Comparison of ENCODE assay signal across 6 cellular contexts in genomic region chr19:2266183-2266993, GRCh38. TPM values are rescaled to one million over a fixed set of nuclear protein-coding genes. Genes with fewer than 3 reads are reported as not detected.
DNase-seq lines count a peak whose midpoint lies in the region; ATAC-seq, FAIRE-seq and TF ChIP-seq lines count a peak whose summit lies in the region.

No MANE protein-coding gene starts in this region.

- H3K79me1 ChIP-seq in H1 (ENCODE audit: low read depth, low read length), result no peaks in the 10 kb centered on the region

- no peak overlapping the region for H2BK5ac ChIP-seq in H1 (ENCODE audit: low read depth, low read length)

- peaks cover 5% of the 10 kb centered on the region; the same call in 1 of the 2 replicates for H3K23me2 ChIP-seq in H1 (ENCODE audit: low read depth, low read length)

- no peak overlapping the region for H4K91ac ChIP-seq in H1 (replicated peaks; ENCODE audit: insufficient read length, low read length)

- no peak overlapping the region; the same call in 1 of the 2 replicates for H2AFZ ChIP-seq in H1 (ENCODE audit: low read length)

- no peak for TF ChIP-seq POLR2A in H1 (IDR thresholded peaks at IDR 0.05; ENCODE audit: control extremely low read depth in 1 of 2, low read depth in 2 of 2, low read length in 2 of 2)

- no peak overlapping the region for H3K14ac ChIP-seq in H1 (ENCODE audit: insufficient read length)

- H4K8ac ChIP-seq in H1 (ENCODE audit: extremely low read depth, insufficient read depth, low read length), result peak overlapping the region; percentile 4; the same call in 1 of the 2 replicates

- H3K27me3 ChIP-seq in H1 (replicated peaks in 1 of 4; ENCODE audit: control insufficient read depth in 3 of 4, extremely low read depth in 1 of 4, insufficient read depth in 3 of 4, low read length in 3 of 4), result no peaks in the 10 kb centered on the region

- no peak overlapping the region for H3K23ac ChIP-seq in H1 (ENCODE audit: insufficient read length)

- H3K79me2 ChIP-seq in H1 (ENCODE audit: control insufficient read depth in 1 of 2, insufficient read depth in 2 of 2, low read length in 2 of 2), result peaks cover 16 to 21% of the 10 kb centered on the region in 2 experiments; a peak in 3 of 4 replicates

- H3K4me3 ChIP-seq in H1 (ENCODE audit: extremely low read depth in 1 of 4, insufficient read depth in 2 of 4, low read depth in 3 of 4, low read length in 4 of 4), result no peak overlapping the region

- H3K36me3 ChIP-seq in H1 (ENCODE audit: control insufficient read depth in 2 of 4, insufficient read depth in 4 of 4, low read length in 3 of 4), result peaks cover 0 to 4% (median 0%) of the 10 kb centered on the region in 4 experiments; a peak in 1 of 8 replicates

- H2BK12ac ChIP-seq in H1 (ENCODE audit: low read depth, low read length), result no peak overlapping the region

- no peak overlapping the region for H3K9ac ChIP-seq in H1 (replicated peaks in 1 of 4; ENCODE audit: extremely low read depth in 1 of 4, low read depth in 3 of 4, low read length in 3 of 4)

- no peak for FAIRE-seq in H1 (lab: Jason Lieb, UNC)

- ATAC-seq in sciatic nerve, result peak; percentile 40
- ATAC-seq in HG03460 (IDR thresholded peaks at IDR 0.05; ENCODE audit: unreplicated experiment), result no peak

- no peak for TF ChIP-seq CTCF in H1 (IDR thresholded peaks at IDR 0.05; ENCODE audit: control extremely low read depth in 1 of 3, insufficient read depth in 1 of 3, low read depth in 1 of 3, low read length in 3 of 3)

- H3K27ac ChIP-seq in H1 (ENCODE audit: low read depth, low read length), result no peak overlapping the region

- TF ChIP-seq EP300 in H1 (IDR thresholded peaks at IDR 0.05; ENCODE audit: borderline replicate concordance in 1 of 2, low read depth in 2 of 2, low read length in 2 of 2), result no peak

- TF ChIP-seq RAD21 in H1 (IDR thresholded peaks at IDR 0.05 in 1 of 2, conservative IDR thresholded peaks at IDR 0.05 in 1 of 2; ENCODE audit: low read depth in 2 of 2, low read length in 2 of 2), result no peak

- DNase-seq in GDM1 (lab: John Stamatoyannopoulos, UW) (peak; percentile 76), NCI-H2196 treated with DMSO at 0.1 percent for 48 hours (lab: John Stamatoyannopoulos, UW; ENCODE audit: unreplicated experiment) (peak; percentile 55), H1 (ENCODE audit: low read depth in 1 of 2, low spot score in 2 of 2) (no peak), sciatic nerve (ENCODE audit: low spot score) (peak; percentile 92), NCI-H748 (lab: John Stamatoyannopoulos, UW; ENCODE audit: unreplicated experiment) (no peak)

- H3K4me1 ChIP-seq in H1 (replicated peaks in 1 of 4; ENCODE audit: control insufficient read depth in 3 of 4, insufficient read depth in 4 of 4, low read length in 3 of 4), result peaks cover 0 to 5% (median under 1%) of the 10 kb centered on the region in 4 experiments; a peak in 2 of 7 replicates

- H3K4me2 ChIP-seq in H1 (ENCODE audit: insufficient read depth in 1 of 2, low read depth in 2 of 2, low read length in 2 of 2), result no peak overlapping the region

- no peak overlapping the region for H4K5ac ChIP-seq in H1 (ENCODE audit: insufficient read length, low read depth, low read length)

- no peak overlapping the region for H2BK20ac ChIP-seq in H1 (ENCODE audit: low read length)

- no peak overlapping the region for H3K18ac ChIP-seq in H1 (ENCODE audit: extremely low read depth, low read length)

- WGBS in H1 (ENCODE audit: extremely low coverage in 1 of 2, insufficient coverage in 1 of 2, insufficient read length in 1 of 2, insufficient replicate concordance in 2 of 2, low coverage in 1 of 2, low lambda C conversion rate in 2 of 2, missing lambda C conversion rate in 1 of 2), 2 experiments, result 77% methylated on average over 18 of the region's 18 CpGs; no CpG with 5 or more reads in 1 of the 2 experiments

- H2AK5ac ChIP-seq in H1 (ENCODE audit: low read depth, low read length), result no peak overlapping the region

- no peak overlapping the region for H2BK120ac ChIP-seq in H1 (replicated peaks; ENCODE audit: low read depth, low read length)

- intact Hi-C loops in sciatic nerve (cut with DNase I), result no loop called here

- H3K9me3 ChIP-seq in H1 (ENCODE audit: insufficient read depth in 2 of 2, low read depth in 1 of 2, low read length in 1 of 2), result no peaks in the 10 kb centered on the region

- CTCF ChIA-PET in H1 (lab: Charles Lee; ENCODE audit: partially characterized antibody), result interaction anchor here (0.6 to 1.2 kb wide), 2 partner anchors 12 to 71 kb away, joined by 3 to 5 read pairs; no protein-coding TSS in a partner anchor

- no peak overlapping the region for H3K56ac ChIP-seq in H1 (replicated peaks; ENCODE audit: insufficient read length, low read depth, low read length)

- peak overlapping the region; percentile 46; the same call in 1 of the 2 replicates for H2BK15ac ChIP-seq in H1 (ENCODE audit: low read length)

- POLR2A ChIA-PET in H1 (lab: Charles Lee; ENCODE audit: partially characterized antibody), result interaction anchor here (0.7 to 23.4 kb wide), 8 partner anchors 9 to 158 kb away, joined by 3 to 330 read pairs (median 5); partner anchors contain the start of genes AMH, JSRP1, LSM7 and SF3A2

- H3K4ac ChIP-seq in H1 (replicated peaks; ENCODE audit: insufficient read length, low read depth, low read length), result no peak overlapping the region

- peaks cover 7 to 13% of the 10 kb centered on the region in 2 experiments for H4K20me1 ChIP-seq in H1 (replicated peaks in 1 of 2; ENCODE audit: control insufficient read depth in 1 of 2, insufficient read depth in 2 of 2, low read length in 2 of 2)

TF ChIP-seq in H1, 55 proteins besides CTCF, POLR2A, EP300 and RAD21 (continues in another document):
- TF ChIP-seq JUN (IDR thresholded peaks at IDR 0.05; ENCODE audit: low read depth, low read length), result no peak
- TF ChIP-seq CHD2 (IDR thresholded peaks at IDR 0.05; ENCODE audit: low read length), result no peak
- no peak for TF ChIP-seq ASH2L (IDR thresholded peaks at IDR 0.05; ENCODE audit: low read length)
- no peak for TF ChIP-seq CHD1 (IDR thresholded peaks at IDR 0.05; ENCODE audit: low read depth, low read length)
- TF ChIP-seq NRF1 (IDR thresholded peaks at IDR 0.05; ENCODE audit: low read depth, low read length), result no peak
- no peak for TF ChIP-seq CTBP2 (IDR thresholded peaks at IDR 0.05; ENCODE audit: borderline replicate concordance, insufficient read depth, insufficient read length, low read length)

RNA-seq across cellular contexts. Expression of gene JSRP1, which starts 10.2 kb away (rescaled TPM):
- total RNA-seq in H1 (2021; fragmentation: NEBNext Ultra II Directional; extraction: Animal tissue kit (Norgen Biotek cat#: 25700)), result 0.56 and 1.7 TPM in 2 replicates
- 0.24 and 0.53 TPM in 2 replicates for polyA plus RNA-seq in H1 (2011; rRNA removed)
- polyA plus RNA-seq in H1 (2011; cell fraction: cytosol; rRNA removed), result 0.41 TPM
- polyA plus RNA-seq in H1 (2011; cell fraction: nucleus; rRNA removed), result 0.10 TPM
- 0.40 to 2.0 TPM (median 1.1 TPM) in 3 of 4 replicates, not detected in the other for polyA plus RNA-seq in H1 (2012, experiment 1 of 2)
- not detected for polyA plus RNA-seq in H1 (2012, experiment 2 of 2)
- polyA plus RNA-seq in H1 (2013, experiment 1 of 2), result 0.83 TPM
- 0.96 TPM for polyA plus RNA-seq in H1 (2013, experiment 2 of 2)
- not detected in 2 replicates for polyA minus RNA-seq in H1 (2011; rRNA and poly(A)+ RNA removed)
- not detected for polyA minus RNA-seq in H1 (2011; cell fraction: cytosol; rRNA and poly(A)+ RNA removed)
- not detected for polyA minus RNA-seq in H1 (2011; cell fraction: nucleus; rRNA and poly(A)+ RNA removed)
- total RNA-seq in sciatic nerve, result not detected

RNA-seq across cellular contexts. Expression of gene PEAK3, which starts 15.6 kb away (rescaled TPM):
- total RNA-seq in H1 (2021; fragmentation: NEBNext Ultra II Directional; extraction: Animal tissue kit (Norgen Biotek cat#: 25700)), result not detected in 2 replicates
- not detected in 2 replicates for polyA plus RNA-seq in H1 (2011; rRNA removed)
- polyA plus RNA-seq in H1 (2011; cell fraction: cytosol; rRNA removed), result not detected
- polyA plus RNA-seq in H1 (2011; cell fraction: nucleus; rRNA removed), result not detected
- polyA plus RNA-seq in H1 (2012, experiment 1 of 2), result 0.06 to 0.11 TPM in 2 of 4 replicates, not detected in the others
- not detected for polyA plus RNA-seq in H1 (2012, experiment 2 of 2)
- polyA plus RNA-seq in H1 (2013, experiment 1 of 2), result not detected
- not detected for polyA plus RNA-seq in H1 (2013, experiment 2 of 2)
- polyA minus RNA-seq in H1 (2011; rRNA and poly(A)+ RNA removed), result not detected in 2 replicates
- not detected for polyA minus RNA-seq in H1 (2011; cell fraction: cytosol; rRNA and poly(A)+ RNA removed)
- not detected for polyA minus RNA-seq in H1 (2011; cell fraction: nucleus; rRNA and poly(A)+ RNA removed)
- total RNA-seq in sciatic nerve, result 0.71 TPM

RNA-seq across cellular contexts. Expression of gene AMH, which starts 17.3 kb away (rescaled TPM):
- 13.0 and 15.4 TPM in 2 replicates for total RNA-seq in H1 (2021; fragmentation: NEBNext Ultra II Directional; extraction: Animal tissue kit (Norgen Biotek cat#: 25700))
- 10.5 and 19.3 TPM in 2 replicates for polyA plus RNA-seq in H1 (2011; rRNA removed)
- polyA plus RNA-seq in H1 (2011; cell fraction: cytosol; rRNA removed), result 10.1 TPM
- polyA plus RNA-seq in H1 (2011; cell fraction: nucleus; rRNA removed), result 104 TPM
- polyA plus RNA-seq in H1 (2012, experiment 1 of 2), result 12.7 to 23.7 TPM (median 18.4 TPM) in 4 replicates
- polyA plus RNA-seq in H1 (2012, experiment 2 of 2), result 9.0 TPM
- polyA plus RNA-seq in H1 (2013, experiment 1 of 2), result 6.7 TPM
- polyA plus RNA-seq in H1 (2013, experiment 2 of 2), result 5.6 TPM
- 0.46 and 0.63 TPM in 2 replicates for polyA minus RNA-seq in H1 (2011; rRNA and poly(A)+ RNA removed)
- polyA minus RNA-seq in H1 (2011; cell fraction: cytosol; rRNA and poly(A)+ RNA removed), result 3.1 TPM
- polyA minus RNA-seq in H1 (2011; cell fraction: nucleus; rRNA and poly(A)+ RNA removed), result 13.1 TPM
- total RNA-seq in sciatic nerve, result 1.3 TPM

RNA-seq across cellular contexts. Expression of gene SF3A2, which starts 29.8 kb away (rescaled TPM):
- 142 and 146 TPM in 2 replicates for total RNA-seq in H1 (2021; fragmentation: NEBNext Ultra II Directional; extraction: Animal tissue kit (Norgen Biotek cat#: 25700))
- polyA plus RNA-seq in H1 (2011; rRNA removed), result 15.3 and 31.2 TPM in 2 replicates
- polyA plus RNA-seq in H1 (2011; cell fraction: cytosol; rRNA removed), result 22.1 TPM
- 171 TPM for polyA plus RNA-seq in H1 (2011; cell fraction: nucleus; rRNA removed)
- 97.0 to 157 TPM (median 147 TPM) in 4 replicates for polyA plus RNA-seq in H1 (2012, experiment 1 of 2)
- 117 TPM for polyA plus RNA-seq in H1 (2012, experiment 2 of 2)
- polyA plus RNA-seq in H1 (2013, experiment 1 of 2), result 109 TPM
- polyA plus RNA-seq in H1 (2013, experiment 2 of 2), result 101 TPM
- 18.4 and 22.8 TPM in 2 replicates for polyA minus RNA-seq in H1 (2011; rRNA and poly(A)+ RNA removed)
- polyA minus RNA-seq in H1 (2011; cell fraction: cytosol; rRNA and poly(A)+ RNA removed), result 64.4 TPM
- 112 TPM for polyA minus RNA-seq in H1 (2011; cell fraction: nucleus; rRNA and poly(A)+ RNA removed)
- 65.0 TPM for total RNA-seq in sciatic nerve

RNA-seq across cellular contexts. Expression of gene PLEKHJ1, which starts 30.3 kb away (rescaled TPM):
- 135 TPM in 2 replicates for total RNA-seq in H1 (2021; fragmentation: NEBNext Ultra II Directional; extraction: Animal tissue kit (Norgen Biotek cat#: 25700))
- 187 and 235 TPM in 2 replicates for polyA plus RNA-seq in H1 (2011; rRNA removed)
- 217 TPM for polyA plus RNA-seq in H1 (2011; cell fraction: cytosol; rRNA removed)
- 175 TPM for polyA plus RNA-seq in H1 (2011; cell fraction: nucleus; rRNA removed)
- 118 to 165 TPM (median 146 TPM) in 4 replicates for polyA plus RNA-seq in H1 (2012, experiment 1 of 2)
- 185 TPM for polyA plus RNA-seq in H1 (2012, experiment 2 of 2)
- polyA plus RNA-seq in H1 (2013, experiment 1 of 2), result 108 TPM
- 117 TPM for polyA plus RNA-seq in H1 (2013, experiment 2 of 2)
- polyA minus RNA-seq in H1 (2011; rRNA and poly(A)+ RNA removed), result 29.0 and 35.2 TPM in 2 replicates
- polyA minus RNA-seq in H1 (2011; cell fraction: cytosol; rRNA and poly(A)+ RNA removed), result 43.3 TPM
- polyA minus RNA-seq in H1 (2011; cell fraction: nucleus; rRNA and poly(A)+ RNA removed), result 40.6 TPM
- 34.2 TPM for total RNA-seq in sciatic nerve

Comparison
In these comparisons a context has a peak if more than half of its experiments do, and no peak if none do; other contexts are left out.
1. DNase-seq: peak in GDM1 (single experiment), NCI-H2196 treated with DMSO at 0.1 percent for 48 hours (single experiment) and sciatic nerve (single experiment); none in H1 (0 of 2) and NCI-H748 (single experiment).